8 cellular contexts compared by ENCODE assay signal in the genomic region with DNA sequence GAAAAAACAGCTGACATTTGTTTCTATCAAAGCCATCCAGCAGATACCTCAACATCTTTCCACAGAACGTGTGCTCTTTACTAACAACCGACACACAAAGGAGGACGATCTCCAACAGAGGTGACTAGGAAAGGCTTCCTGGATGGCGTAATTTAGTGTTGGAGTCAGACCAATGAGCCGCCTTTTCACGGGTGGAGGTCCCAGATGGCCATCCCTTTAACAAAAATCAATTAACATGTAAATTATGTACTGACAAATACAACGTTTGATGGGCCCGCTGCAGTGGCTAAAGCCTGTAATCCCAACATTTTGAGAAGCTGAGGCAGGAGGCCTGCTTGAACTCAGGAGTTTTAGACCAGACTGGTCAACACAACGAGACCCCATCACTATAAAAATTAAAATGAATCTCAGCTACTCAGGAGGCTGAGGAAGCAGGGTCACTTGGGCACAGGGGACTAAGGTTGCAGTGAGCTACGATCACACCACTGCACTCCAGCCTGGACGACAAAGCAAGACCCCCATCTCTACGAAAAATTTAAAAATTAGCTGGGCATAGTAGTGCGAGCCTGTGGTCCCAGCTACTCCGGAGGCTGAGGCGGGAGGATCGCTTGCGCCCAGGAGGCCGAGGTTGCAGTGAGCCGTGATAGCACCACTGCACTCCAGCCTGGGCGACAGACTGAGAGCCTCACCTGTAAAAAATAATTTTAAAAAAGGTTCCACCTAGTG. TPM values are rescaled to one million over a fixed set of nuclear protein-coding genes. Genes with fewer than 3 reads are reported as not detected.
DNase-seq lines count a peak whose midpoint lies in the region; ATAC-seq and TF ChIP-seq lines count a peak whose summit lies in the region.

No MANE protein-coding gene starts in this region.

- intact Hi-C loops in CD14-positive monocyte (cut with micrococcal nuclease) = loop anchor here (10.0 kb wide), 2 partner anchors 180 to 270 kb away; partner anchors contain the start of genes ANKRD27 (in 2 of the 2), RGS9BP (in 2 of the 2) and PDCD5 (in 1 of the 2)

- H3K4me3 Mint-ChIP-seq in CD14-positive monocyte (peak overlapping the region; percentile 80 to 88), chondrocyte (ENCODE audit: unreplicated experiment) (peak overlapping the region; percentile 85), naive B cell (peak overlapping the region; percentile 79 to 94 (median 90))

- peaks cover 30% of the 10 kb centered on the region for H3K4me1 Mint-ChIP-seq in CD14-positive monocyte
- peaks cover 38% of the 10 kb centered on the region for H3K4me1 Mint-ChIP-seq in chondrocyte (ENCODE audit: low read depth)
- peaks cover 9 to 42% (median 19%) of the 10 kb centered on the region in 3 donors for H3K4me1 Mint-ChIP-seq in naive B cell

- H3K27me3 Mint-ChIP-seq in CD14-positive monocyte (ENCODE audit: low read depth in 3 of 3) (peaks cover 30 to 38% (median 35%) of the 10 kb centered on the region in 3 donors), chondrocyte (ENCODE audit: low read depth) (no peaks in the 10 kb centered on the region), naive B cell (no peaks in the 10 kb centered on the region)

- H3K36me3 Mint-ChIP-seq in CD14-positive monocyte = peaks cover 11 to 18% of the 10 kb centered on the region in 2 donors
- peaks cover 9% of the 10 kb centered on the region for H3K36me3 Mint-ChIP-seq in chondrocyte (ENCODE audit: low read depth)
- H3K36me3 Mint-ChIP-seq in naive B cell = no peaks in the 10 kb centered on the region

- H3K4me3 ChIP-seq in NB4 (ENCODE audit: low read depth, low read length) = peak overlapping the region; percentile 64

- no peak for TF ChIP-seq POLR2A in NB4 (IDR thresholded peaks at IDR 0.05; ENCODE audit: extremely low read depth, insufficient read length)

- H3K27ac Mint-ChIP-seq in CD14-positive monocyte = peak overlapping the region in 6 of 7 donors; percentile 61 to 92 (median 86)
- H3K27ac Mint-ChIP-seq in chondrocyte (ENCODE audit: unreplicated experiment) = peak overlapping the region; percentile 96
- H3K27ac Mint-ChIP-seq in naive B cell = peak overlapping the region; percentile 33 to 97 (median 87)

- no peak for TF ChIP-seq CTCF in CD14-positive monocyte (IDR thresholded peaks at IDR 0.05)
- no peak for TF ChIP-seq CTCF in NB4 (IDR thresholded peaks at IDR 0.05; ENCODE audit: low read depth, low read length)
- TF ChIP-seq CTCF in chondrocyte (IDR thresholded peaks at IDR 0.05) = no peak
- no peak for TF ChIP-seq CTCF in omental fat pad (IDR thresholded peaks at IDR 0.05)

- DNase-seq in CD14-positive monocyte (ENCODE audit: low spot score) (no peak), NB4 (ENCODE audit: low read depth) (peak; percentile 66), chondrocyte (ENCODE audit: low spot score) (no peak), naive B cell (no peak), omental fat pad (ENCODE audit: low spot score) (no peak), NCI-H774 (lab: John Stamatoyannopoulos, UW) (no peak), NCI-H526 (lab: John Stamatoyannopoulos, UW) (no peak)

- H3K9me3 Mint-ChIP-seq in CD14-positive monocyte = peaks cover 0 to 6% (median 0%) of the 10 kb centered on the region in 7 donors
- H3K9me3 Mint-ChIP-seq in chondrocyte (ENCODE audit: low read depth) = no peaks in the 10 kb centered on the region
- H3K9me3 Mint-ChIP-seq in naive B cell = no peaks in the 10 kb centered on the region

- ATAC-seq in naive B cell (ENCODE audit: low read depth in 2 of 2) (no peak), omental fat pad (ENCODE audit: low FRiP score) (no peak), HG03045 (IDR thresholded peaks at IDR 0.05; ENCODE audit: unreplicated experiment) (no peak)

RNA-seq across cellular contexts. Expression of gene DPY19L3, which starts 1.2 kb away (rescaled TPM):
- polyA plus RNA-seq in CD14-positive monocyte = 1 to 10 TPM; 6.5 to 7.7 TPM
- 70.3 to 85.4 TPM (median 72.5 TPM) in 3 replicates for total RNA-seq in chondrocyte
- polyA plus RNA-seq in naive B cell (ENCODE audit: low read depth in 6 of 6) = 1 to 10 TPM; 4.4 to 9.8 (median 7.1) TPM
- total RNA-seq in omental fat pad = 10 to 100 TPM; 20.8 to 43.8 (median 34.7) TPM

RNA-seq across cellular contexts. Expression of gene ZNF507, which starts 59.0 kb away (rescaled TPM):
- polyA plus RNA-seq in CD14-positive monocyte (under 1 TPM; 0.08 to 0.10 TPM), naive B cell (ENCODE audit: low read depth in 6 of 6) (10 to 100 TPM in 3 of 6 donors, 1 to 10 TPM in 2, not detected in 1; 7.0 to 12.8 (median 10.4) TPM)
- total RNA-seq in chondrocyte (16.7 to 20.6 TPM (median 17.0 TPM) in 3 replicates), omental fat pad (10 to 100 TPM; 12.2 to 29.6 (median 16.1) TPM)
